Comparison of ENCODE assay signal across 19 cellular contexts in genomic region chr6:111517965-111518364, GRCh38.
"Had no signal": no experiment of that assay in that cellular context is flagged by ENCODE, and none has a peak within 500 bp of the region (broad histone marks: within the 10 kb centered on the region; RNA-seq: fewer than 3 reads in every experiment).

No MANE protein-coding gene starts in this region.

- ATAC-seq: activated CD4-positive, CD25-positive, alpha-beta regulatory T cell treated with anti-CD3 and anti-CD28 coated beads, Interleukin-2, amount 50 U/mL, for 24 hours; gastrocnemius medialis; heart left ventricle; left lobe of liver; pancreas had no signal

- FAIRE-seq: islet of Langerhans, pancreas had no signal

- H3K27ac ChIP-seq: brain microvascular endothelial cell, gastrocnemius medialis, heart left ventricle, pancreas, stomach, testis, upper lobe of left lung had no signal

- DNase-seq: activated CD4-positive, alpha-beta T cell treated with anti-CD3 and anti-CD28 coated beads, Interleukin-2, amount 50 U/mL, for 1 hour; activated CD8-positive, alpha-beta memory T cell treated with anti-CD3 and anti-CD28 coated beads for 24 hours; activated gamma-delta T cell treated with Interleukin-2 at 50 U/mL for 16 hours; amygdala; brain microvascular endothelial cell; cerebellar nuclear complex; gastrocnemius medialis; heart left ventricle; pancreas; stimulated activated CD4-positive, alpha-beta T cell treated with anti-CD3 and anti-CD28 coated beads, Interleukin-12 subunit alpha, Interleukin-12 subunit beta, amount 100 ng/mL, for 4 hours; stimulated activated CD4-positive, alpha-beta T cell treated with anti-CD3 and anti-CD28 coated beads, Interleukin-2, amount 100 ng/mL, for 24 hours; stomach; testis; upper lobe of left lung had no signal

- H3K27me3 Mint-ChIP-seq: activated naive CD8-positive, alpha-beta T cell; dendritic cell treated with granulocyte-macrophage colony-stimulating factor and Interleukin-4, amounts not matched to agents 40 ng/mL and 50 ng/mL, for 4 days had no signal

- H3K27ac Mint-ChIP-seq: activated naive CD8-positive, alpha-beta T cell; dendritic cell treated with granulocyte-macrophage colony-stimulating factor and Interleukin-4, amounts not matched to agents 40 ng/mL and 50 ng/mL, for 4 days had no signal

- H3K4me3 ChIP-seq: gastrocnemius medialis, heart left ventricle, pancreas, stomach, testis, upper lobe of left lung had no signal

- H3K9me3 Mint-ChIP-seq: dendritic cell treated with granulocyte-macrophage colony-stimulating factor and Interleukin-4, amounts not matched to agents 40 ng/mL and 50 ng/mL, for 4 days had no signal

- H3K27me3 ChIP-seq: brain microvascular endothelial cell, gastrocnemius medialis, heart left ventricle, pancreas, stomach, testis, upper lobe of left lung had no signal

- H3K9me3 ChIP-seq: gastrocnemius medialis, pancreas, stomach, testis, upper lobe of left lung had no signal

- H3K36me3 ChIP-seq: brain microvascular endothelial cell, gastrocnemius medialis, heart left ventricle, pancreas, stomach, upper lobe of left lung had no signal

- H3K4me1 ChIP-seq: heart left ventricle, testis, upper lobe of left lung had no signal

- H3K4me3 Mint-ChIP-seq: activated naive CD8-positive, alpha-beta T cell; dendritic cell treated with granulocyte-macrophage colony-stimulating factor and Interleukin-4, amounts not matched to agents 40 ng/mL and 50 ng/mL, for 4 days had no signal
